ENCODE assay signal across 10 cellular contexts in genomic region chr6:31907158-31907813, GRCh38. TPM values are rescaled to one million over a fixed set of nuclear protein-coding genes. Genes with fewer than 3 reads are reported as not detected.
DNase-seq lines count a peak whose midpoint lies in the region; ATAC-seq and TF ChIP-seq lines count a peak whose summit lies in the region.
"Had no signal": no experiment of that assay in that cellular context is flagged by ENCODE, and none has a peak within 500 bp of the region (broad histone marks: within the 10 kb centered on the region; RNA-seq: fewer than 3 reads in every experiment).

No MANE protein-coding gene starts in this region.

- H3K79me2 ChIP-seq in fibroblast of lung (ENCODE audit: control insufficient read depth, insufficient read depth, low read length): no peaks in the 10 kb centered on the region

- H3K9me3 ChIP-seq in fibroblast of lung (ENCODE audit: control insufficient read depth, insufficient read depth, low read depth, low read length): no peaks in the 10 kb centered on the region

- H2AFZ ChIP-seq in fibroblast of lung (ENCODE audit: low read length): no peak overlapping the region

- H4K20me1 ChIP-seq in fibroblast of lung (ENCODE audit: control insufficient read depth, extremely low read depth, insufficient read depth, low read length): no peaks in the 10 kb centered on the region

- ATAC-seq in HG03521 (IDR thresholded peaks at IDR 0.05; ENCODE audit: unreplicated experiment): no peak

- H3K4me3 ChIP-seq in fibroblast of lung (replicated peaks in 1 of 4; ENCODE audit: control extremely low read depth in 1 of 4, insufficient read depth in 1 of 4, low read depth in 3 of 4, low read length in 4 of 4): no peak overlapping the region

- TF ChIP-seq CTCF in AG09319 (IDR thresholded peaks at IDR 0.05; ENCODE audit: low read depth, low read length) (no peak), fibroblast of lung (conservative IDR thresholded peaks at IDR 0.05 in 1 of 2, IDR thresholded peaks at IDR 0.05 in 1 of 2; ENCODE audit: low read depth in 1 of 2, low read length in 2 of 2) (no peak)

- H3K4me1 ChIP-seq in fibroblast of lung (ENCODE audit: control insufficient read depth, extremely low read depth, insufficient read depth, low read length): peaks cover 18% of the 10 kb centered on the region

- H3K9ac ChIP-seq in fibroblast of lung (ENCODE audit: insufficient read depth, low read length): no peak overlapping the region

- no peak overlapping the region for H3K4me2 ChIP-seq in fibroblast of lung (ENCODE audit: extremely low read depth, insufficient read depth, low read length)

- no peaks in the 10 kb centered on the region for H3K36me3 ChIP-seq in fibroblast of lung (ENCODE audit: control insufficient read depth, insufficient read depth, low read length)

- DNase-seq in AG09319 (ENCODE audit: extremely low read depth, low read depth) (peak; percentile 64), M059J (ENCODE audit: low read depth) (peak; percentile 76), fibroblast of lung (ENCODE audit: low read depth in 2 of 2) (peak; percentile 83 to 89), COLO668 (lab: John Stamatoyannopoulos, UW; ENCODE audit: unreplicated experiment) (no peak), NCI-H2081 (lab: John Stamatoyannopoulos, UW) (no peak)
- DNase-seq: activated CD4-positive, alpha-beta T cell treated with anti-CD3 and anti-CD28 coated beads for 1 hour; DMS 273 treated with DMSO at 0.1 percent for 48 hours; effector CD8-positive, alpha-beta T cell; NCI-H1417 treated with DMSO at 0.1 percent for 48 hours had no signal

- H3K27me3 ChIP-seq in fibroblast of lung (ENCODE audit: control insufficient read depth, insufficient read depth, low read length): no peaks in the 10 kb centered on the region

- no peak overlapping the region for H3K27ac ChIP-seq in fibroblast of lung (ENCODE audit: insufficient read depth, low read length)

RNA-seq across cellular contexts. Expression of gene ZBTB12, which starts 5.4 kb away (rescaled TPM):
- 0.76 and 2.3 TPM in 2 replicates for total RNA-seq in M059J (2014; rRNA removed; shearing (Covaris generic))
- total RNA-seq in fibroblast of lung: 9.5 and 13.2 TPM in 2 replicates
- polyA plus RNA-seq in fibroblast of lung: 1.2 and 1.6 TPM in 2 replicates
- 4.9 and 7.4 TPM in 2 replicates for polyA plus RNA-seq in fibroblast of lung (2012)
- polyA minus RNA-seq in fibroblast of lung (ENCODE audit: low replicate concordance): 3.6 and 4.0 TPM in 2 replicates

RNA-seq across cellular contexts. Expression of gene EHMT2, which starts 9.8 kb away (rescaled TPM):
- total RNA-seq in M059J (2014; rRNA removed; shearing (Covaris generic)): 51.0 and 73.4 TPM in 2 replicates
- 60.1 and 63.7 TPM in 2 replicates for total RNA-seq in fibroblast of lung
- 22.0 and 37.3 TPM in 2 replicates for polyA plus RNA-seq in fibroblast of lung
- 24.5 and 43.3 TPM in 2 replicates for polyA plus RNA-seq in fibroblast of lung (2012)
- polyA minus RNA-seq in fibroblast of lung (ENCODE audit: low replicate concordance): 127 and 144 TPM in 2 replicates

RNA-seq across cellular contexts. Expression of gene C2, which starts 20.2 kb away (rescaled TPM):
- 2.9 and 3.3 TPM in 2 replicates for total RNA-seq in M059J (2014; rRNA removed; shearing (Covaris generic))
- 16.8 and 27.2 TPM in 2 replicates for total RNA-seq in fibroblast of lung
- 2.1 and 7.6 TPM in 2 replicates for polyA plus RNA-seq in fibroblast of lung
- polyA plus RNA-seq in fibroblast of lung (2012): 3.1 and 8.0 TPM in 2 replicates
- polyA minus RNA-seq in fibroblast of lung (ENCODE audit: low replicate concordance): 12.0 and 19.8 TPM in 2 replicates

RNA-seq across cellular contexts. Expression of gene SLC44A4, which starts 28.5 kb away (rescaled TPM):
- total RNA-seq in M059J (2014; rRNA removed; shearing (Covaris generic)): 0.20 TPM in 1 of 2 replicates, not detected in the other
- total RNA-seq in fibroblast of lung: not detected in 2 replicates
- 0.02 TPM in 1 of 2 replicates, not detected in the other for polyA plus RNA-seq in fibroblast of lung
- 0.05 TPM in 1 of 2 replicates, not detected in the other for polyA plus RNA-seq in fibroblast of lung (2012)
- polyA minus RNA-seq in fibroblast of lung (ENCODE audit: low replicate concordance): not detected in 2 replicates

RNA-seq across cellular contexts. Expression of gene CFB, which starts 38.6 kb away (rescaled TPM):
- total RNA-seq in M059J (2014; rRNA removed; shearing (Covaris generic)): 7.8 and 8.4 TPM in 2 replicates
- 62.9 and 87.1 TPM in 2 replicates for total RNA-seq in fibroblast of lung
- 21.7 and 22.9 TPM in 2 replicates for polyA plus RNA-seq in fibroblast of lung
- polyA plus RNA-seq in fibroblast of lung (2012): 15.2 and 15.6 TPM in 2 replicates
- 21.0 and 30.6 TPM in 2 replicates for polyA minus RNA-seq in fibroblast of lung (ENCODE audit: low replicate concordance)

Comparison
In these comparisons a context has a peak if more than half of its experiments do, and no peak if none do; other contexts are left out.
1. DNase-seq: peak in AG09319 (single experiment), M059J (single experiment) and fibroblast of lung (2 of 2); none in COLO668 (single experiment) and NCI-H2081 (0 of 2).